ENCODE assay signal across 8 cellular contexts in the genomic region with DNA sequence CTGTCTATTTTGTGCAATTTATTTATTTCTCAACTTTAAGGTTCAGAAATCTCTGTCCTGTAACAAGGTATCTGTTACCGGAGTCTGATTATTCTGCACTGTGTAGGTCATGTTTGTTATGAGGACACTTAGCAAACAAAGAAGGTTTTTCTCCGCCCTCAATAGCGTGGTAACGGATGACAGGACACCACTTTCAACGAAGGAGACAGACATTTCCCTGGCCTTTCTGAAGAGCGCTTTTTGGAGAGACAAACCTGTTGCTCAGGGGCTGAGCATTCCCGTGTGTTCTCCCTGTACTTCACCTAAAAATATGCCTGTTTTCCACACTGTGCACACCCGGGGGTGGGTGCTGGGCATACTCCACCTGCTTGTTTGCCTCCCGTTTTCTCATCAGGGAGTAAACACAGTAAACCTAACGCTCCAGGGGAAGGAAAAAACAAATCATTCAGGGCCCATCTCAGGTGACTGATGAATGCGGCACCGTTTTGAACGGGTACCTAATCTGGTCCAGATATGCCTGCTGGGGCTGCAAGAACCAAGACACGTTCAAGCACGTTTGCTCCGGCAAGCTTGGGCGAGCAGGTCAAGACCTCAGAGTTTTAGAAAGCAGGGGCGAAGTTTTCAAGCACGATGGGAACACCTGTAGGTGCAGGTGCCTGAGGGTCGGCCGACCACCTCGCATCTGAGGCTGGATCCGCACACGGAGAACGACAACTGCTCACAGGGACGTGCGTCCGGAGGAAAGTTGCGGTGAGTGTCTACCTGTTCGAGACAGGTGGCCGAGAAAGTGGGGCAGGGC. TPM values are rescaled to one million over a fixed set of nuclear protein-coding genes. Genes with fewer than 3 reads are reported as not detected.
A peak's percentile ranks its signal among the peaks of the same experiment; 100 is the strongest.
DNase-seq lines count a peak whose midpoint lies in the region; ATAC-seq and TF ChIP-seq lines count a peak whose summit lies in the region.

No MANE protein-coding gene starts in this region.

- TF ChIP-seq POLR2A in heart left ventricle (IDR thresholded peaks at IDR 0.05) = no peak

- 11 to 25% (median 18%) methylated on average over 21 to 31 of the region's 31 CpGs for WGBS in heart left ventricle, 4 donors

- TF ChIP-seq CTCF in heart left ventricle (IDR thresholded peaks at IDR 0.05) (no peak), retinal pigment epithelial cell (conservative IDR thresholded peaks at IDR 0.05; ENCODE audit: low read depth, low read length) (no peak)

- intact Hi-C loops in heart left ventricle (cut with DNase I) = loop anchor here in 2 of 10 donors (5.0 to 10.0 kb wide), 3 partner anchors 61 to 149 kb away; a partner anchor contains a TSS

- peak overlapping the region; percentile 58 to 94 (median 72) for H3K4me3 ChIP-seq in heart left ventricle
- H3K4me3 ChIP-seq in retinal pigment epithelial cell (ENCODE audit: low read length) = peak overlapping the region; percentile 71

- H3K27me3 ChIP-seq in heart left ventricle = peaks cover 0 to 7% (median 0%) of the 10 kb centered on the region in 9 donors

- H3K9me3 ChIP-seq in heart left ventricle = no peaks in the 10 kb centered on the region

- peaks cover 0 to 26% (median 6%) of the 10 kb centered on the region in 12 donors for H3K4me1 ChIP-seq in heart left ventricle

- H3K27ac ChIP-seq in heart left ventricle = peak overlapping the region; percentile 67 to 91 (median 78)

- ATAC-seq in HG03064 (IDR thresholded peaks at IDR 0.05; ENCODE audit: low read depth, unreplicated experiment) (peak; percentile 13), heart left ventricle (peak; percentile 4 to 44 (median 18)), HG03457 (IDR thresholded peaks at IDR 0.05; ENCODE audit: unreplicated experiment) (no peak)

- no peaks in the 10 kb centered on the region for H3K36me3 ChIP-seq in heart left ventricle

- DNase-seq in DMS53 (lab: John Stamatoyannopoulos, UW) = peak; percentile 67
- DNase-seq in activated CD4-positive, alpha-beta T cell treated with anti-CD3 and anti-CD28 coated beads, Interleukin-2, amount 50 U/mL, for 1 hour = peak; percentile 12
- DNase-seq in heart left ventricle = no peak
- DNase-seq in retinal pigment epithelial cell (ENCODE audit: low read depth) = no peak
- no peak for DNase-seq in A172 (ENCODE audit: low spot score)
- DNase-seq in RKO (ENCODE audit: low spot score) = no peak

RNA-seq across cellular contexts. Expression of a gene that starts 0.9 kb away (rescaled TPM):
- total RNA-seq in heart left ventricle = 100 to 1,000 TPM in 8 of 9 donors, 10 to 100 TPM in 1; 80.3 to 219 (median 173) TPM
- polyA plus RNA-seq in heart left ventricle = 100 to 1,000 TPM in 1 of 2 donors, 10 to 100 TPM in 1; 24.5 to 110 TPM
- total RNA-seq in A172 (2014; rRNA removed; shearing (Covaris generic)) = 20.7 and 25.4 TPM in 2 replicates

Comparison
In these comparisons a context has a peak if more than half of its experiments do, and no peak if none do; other contexts are left out.
1. DNase-seq: peak in DMS53 (single experiment) and activated CD4-positive, alpha-beta T cell treated with anti-CD3 and anti-CD28 coated beads, Interleukin-2, amount 50 U/mL, for 1 hour (single experiment); none in heart left ventricle (0 of 5), retinal pigment epithelial cell (single experiment), A172 (single experiment) and RKO (single experiment).